In the genomic region with DNA sequence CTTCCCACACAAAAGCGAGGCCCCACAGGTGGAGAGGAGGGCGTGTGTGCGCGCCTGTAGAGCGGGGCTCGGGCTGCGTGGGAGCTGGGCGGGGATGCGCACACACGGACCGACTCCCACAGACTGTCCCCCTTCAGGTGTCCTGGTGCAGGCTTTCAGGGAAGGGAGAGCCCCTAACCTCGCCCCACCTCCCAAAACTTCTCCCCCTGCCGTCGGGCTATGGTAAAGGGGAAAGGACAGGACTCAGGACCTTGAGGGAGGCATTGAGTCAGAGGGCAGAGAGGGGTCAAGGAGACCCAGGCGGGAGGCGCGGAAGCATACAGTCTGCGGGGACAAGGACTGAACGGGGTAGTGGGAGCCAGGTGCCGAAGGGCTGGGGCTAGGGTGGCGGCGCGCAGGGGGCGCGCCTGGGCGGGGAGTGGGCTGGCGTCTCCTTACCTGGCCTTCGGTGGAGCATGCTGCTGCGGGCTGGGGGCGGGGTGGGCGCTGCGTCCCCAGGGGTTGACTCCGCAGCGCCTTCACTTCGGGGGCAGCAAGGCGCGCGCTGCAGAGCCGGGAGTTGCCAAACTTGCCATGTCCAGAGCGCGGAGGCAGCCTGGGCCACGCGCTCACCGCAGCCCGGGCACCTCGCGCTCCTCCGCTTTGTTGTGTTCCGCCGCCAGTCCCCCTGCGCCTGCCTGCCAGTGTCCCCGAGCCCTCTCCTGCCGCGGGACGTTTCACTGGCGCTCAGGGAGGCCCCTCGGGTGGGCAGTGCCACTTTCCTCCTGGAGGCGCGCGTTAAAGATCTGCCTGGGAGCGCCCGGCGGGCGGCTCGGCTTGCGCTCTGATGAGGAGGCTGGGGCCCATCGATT, we compare ENCODE assay signal across 7 cellular contexts.
DNase-seq lines count a peak whose midpoint lies in the region; TF ChIP-seq lines count a peak whose summit lies in the region.

No MANE protein-coding gene starts in this region.

- in situ Hi-C loops in brain microvascular endothelial cell (cut with HindIII; ENCODE audit: low pct_ligation_motif_present, low sequenced_read_pairs) = no loop called here

- peaks cover 11% of the 10 kb centered on the region for H3K4me1 ChIP-seq in HUES64 (ENCODE audit: insufficient read depth, low read length)
- peaks cover 0 to 20% (median 15%) of the 10 kb centered on the region in 4 donors for H3K4me1 ChIP-seq in tibial artery

- H3K4me3 ChIP-seq in HUES64 (ENCODE audit: low read length) (peak overlapping the region; percentile 70), brain microvascular endothelial cell (ENCODE audit: low read depth, low read length) (peak overlapping the region; percentile 62), tibial artery (peak overlapping the region; percentile 25 to 37)

- H3K27me3 ChIP-seq in HUES64 (ENCODE audit: insufficient read depth, low read length) (peaks cover 31% of the 10 kb centered on the region), brain microvascular endothelial cell (replicated peaks) (no peaks in the 10 kb centered on the region), tibial artery (peaks cover 0 to 24% of the 10 kb centered on the region in 2 donors)

- 2% methylated on average over 65 of the region's 67 CpGs for WGBS in HUES64

- intact Hi-C loops in tibial artery (cut with DNase I; ENCODE audit: low total_unique reads) = no loop called here

- no peaks in the 10 kb centered on the region for H3K36me3 ChIP-seq in HUES64 (ENCODE audit: insufficient read depth, low read length)
- no peaks in the 10 kb centered on the region for H3K36me3 ChIP-seq in brain microvascular endothelial cell (replicated peaks)
- no peaks in the 10 kb centered on the region for H3K36me3 ChIP-seq in tibial artery

- H3K9ac ChIP-seq in HUES64 (ENCODE audit: low read depth, low read length) = peak overlapping the region; percentile 65

- TF ChIP-seq CTCF in brain microvascular endothelial cell (IDR thresholded peaks at IDR 0.05; ENCODE audit: low read depth, low read length, missing control alignments) (peak; percentile 47), tibial artery (IDR thresholded peaks at IDR 0.05) (no peak)

- H3K27ac ChIP-seq in HUES64 (ENCODE audit: low read depth, low read length) = no peak overlapping the region
- peak overlapping the region; percentile 44 for H3K27ac ChIP-seq in brain microvascular endothelial cell
- H3K27ac ChIP-seq in tibial artery = no peak overlapping the region

- DNase-seq in brain microvascular endothelial cell = no peak
- peak; percentile 77 for DNase-seq in islet precursor cell
- DNase-seq in tibial artery = no peak
- DNase-seq in activated CD4-positive, alpha-beta T cell treated with anti-CD3 and anti-CD28 coated beads for 4 hours = no peak
- DNase-seq in HT-29 (ENCODE audit: low spot score) = no peak
- DNase-seq in kidney glomerular epithelial cell (lab: John Stamatoyannopoulos, UW) = no peak

- H3K9me3 ChIP-seq in HUES64 (ENCODE audit: insufficient read depth, low read depth, low read length) (no peaks in the 10 kb centered on the region), tibial artery (no peaks in the 10 kb centered on the region)
